In the genomic region with DNA sequence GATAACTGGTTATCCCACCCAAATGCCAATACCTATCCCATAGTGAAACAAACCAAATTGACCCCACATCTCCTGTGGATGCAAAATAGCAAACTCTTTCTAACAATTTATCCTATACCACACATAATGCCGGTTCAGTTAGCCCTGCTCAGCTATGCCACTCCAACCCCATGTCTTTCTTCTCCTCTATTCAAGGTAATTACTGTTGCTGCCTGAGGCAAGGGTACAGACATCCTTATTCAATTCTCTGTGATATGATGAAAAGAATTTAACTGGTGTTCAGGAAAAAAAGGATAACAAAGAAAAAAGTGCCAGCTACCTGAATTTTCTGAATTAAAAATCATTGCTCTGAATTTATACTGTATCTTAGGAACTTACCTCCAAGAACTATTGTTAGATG, we compare ENCODE assay signal across 22 cellular contexts.
DNase-seq lines count a peak whose midpoint lies in the region; ATAC-seq, FAIRE-seq and TF ChIP-seq lines count a peak whose summit lies in the region.
"Had no signal": no experiment of that assay in that cellular context is flagged by ENCODE, and none has a peak within 500 bp of the region (broad histone marks: within the 10 kb centered on the region; RNA-seq: fewer than 3 reads in every experiment).

No MANE protein-coding gene starts in this region.

- peaks cover 2% of the 10 kb centered on the region for H3K36me3 Mint-ChIP-seq in endothelial cell (ENCODE audit: low read depth, unreplicated experiment)
- H3K36me3 Mint-ChIP-seq in activated T-cell treated with anti-CD3 and anti-CD28 coated beads, Interleukin-2, amount 50 U/mL, for 4 hours (ENCODE audit: insufficient read depth): peaks cover 7% of the 10 kb centered on the region

- no peak for TF ChIP-seq POLR2A in GM12892 (IDR thresholded peaks at IDR 0.05; ENCODE audit: low read depth, low read length)

- TF ChIP-seq CTCF in endothelial cell (IDR thresholded peaks at IDR 0.05; ENCODE audit: unreplicated experiment): no peak

- no peak overlapping the region for H3K4me3 Mint-ChIP-seq in endothelial cell (ENCODE audit: unreplicated experiment)
- no peak overlapping the region for H3K4me3 Mint-ChIP-seq in activated T-cell treated with anti-CD3 and anti-CD28 coated beads, Interleukin-2, amount 50 U/mL, for 4 hours
- H3K4me3 Mint-ChIP-seq: CD8-positive, alpha-beta memory T cell had no signal

- peak overlapping the region; percentile 50 for H3K27ac Mint-ChIP-seq in endothelial cell (ENCODE audit: unreplicated experiment)

- ATAC-seq in activated T-cell treated with anti-CD3 and anti-CD28 coated beads, Interleukin-2, amount 50 U/mL, for 4 hours: no peak

- H3K27me3 Mint-ChIP-seq in endothelial cell (ENCODE audit: unreplicated experiment): peaks cover 2% of the 10 kb centered on the region
- H3K27me3 Mint-ChIP-seq in activated T-cell treated with anti-CD3 and anti-CD28 coated beads, Interleukin-2, amount 50 U/mL, for 4 hours (ENCODE audit: low read depth): no peaks in the 10 kb centered on the region
- H3K27me3 Mint-ChIP-seq: CD8-positive, alpha-beta memory T cell had no signal

- intact Hi-C loops in posterior cingulate gyrus (cut with DNase I): no loop called here

- peak; percentile 57 for FAIRE-seq in GM12892 (lab: Jason Lieb, UNC)
- FAIRE-seq: H1, RCC 7860 had no signal

- no peaks in the 10 kb centered on the region for H3K9me3 Mint-ChIP-seq in endothelial cell (ENCODE audit: unreplicated experiment)
- no peaks in the 10 kb centered on the region for H3K9me3 Mint-ChIP-seq in activated T-cell treated with anti-CD3 and anti-CD28 coated beads, Interleukin-2, amount 50 U/mL, for 4 hours
- H3K9me3 Mint-ChIP-seq: CD8-positive, alpha-beta memory T cell had no signal

- DNase-seq in NCI-H2081 (lab: John Stamatoyannopoulos, UW): peak; percentile 29 to 44
- DNase-seq in NCI-H2081 treated with DMSO at 0.1 percent for 48 hours (lab: John Stamatoyannopoulos, UW): no peak
- no peak for DNase-seq in GM12892 (ENCODE audit: insufficient read length)
- peak; percentile 58 for DNase-seq in NCI-H146 (lab: John Stamatoyannopoulos, UW)
- DNase-seq in endothelial cell (ENCODE audit: low spot score): no peak
- DNase-seq in activated T-cell treated with anti-CD3 and anti-CD28 coated beads, Interleukin-2, amount 50 U/mL, for 4 hours: no peak
- no peak for DNase-seq in foreskin melanocyte
- DNase-seq in posterior cingulate gyrus: no peak
- DNase-seq: Calu3; CD8-positive, alpha-beta memory T cell; DMS153; IMR-90; MM.1S; NCI-H1048; NCI-H187; NCI-H2171 treated with DMSO at 0.1 percent for 48 hours; NCI-H446; NCI-H526; OCI-M1; SJCRH30 had no signal

- peaks cover 2% of the 10 kb centered on the region for H3K4me1 Mint-ChIP-seq in endothelial cell (ENCODE audit: unreplicated experiment)
- H3K4me1 Mint-ChIP-seq in activated T-cell treated with anti-CD3 and anti-CD28 coated beads, Interleukin-2, amount 50 U/mL, for 4 hours (ENCODE audit: low read depth): peaks cover 13% of the 10 kb centered on the region

Comparison
In these comparisons a context has a peak if more than half of its experiments do, and no peak if none do; other contexts are left out.
1. DNase-seq: peak in NCI-H2081 (2 of 2) and NCI-H146 (single experiment); none in NCI-H2081 treated with DMSO at 0.1 percent for 48 hours (single experiment), GM12892 (single experiment), endothelial cell (single experiment), activated T-cell treated with anti-CD3 and anti-CD28 coated beads, Interleukin-2, amount 50 U/mL, for 4 hours (single experiment), foreskin melanocyte (single experiment) and posterior cingulate gyrus (0 of 10).